Comparison of ENCODE assay signal across 28 cellular contexts in the genomic region with DNA sequence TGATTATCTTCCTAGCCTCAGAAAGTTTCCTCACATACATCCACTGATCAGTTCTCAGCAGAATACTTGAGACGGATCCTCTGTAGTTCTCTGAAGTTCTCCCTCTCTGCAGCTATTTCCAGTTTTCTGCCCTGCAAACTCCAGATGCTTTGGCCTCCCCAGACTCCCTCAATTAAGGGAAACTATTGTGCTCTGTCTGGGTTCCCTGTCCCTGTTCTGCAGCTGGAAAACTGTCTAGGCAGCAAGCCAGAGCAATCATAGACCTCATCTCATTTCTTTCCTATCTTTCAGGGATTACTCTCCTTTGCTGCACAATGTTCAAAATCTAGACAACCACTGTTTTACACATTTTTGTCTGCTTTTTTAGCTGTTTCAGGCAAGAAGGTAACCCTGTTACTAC. TPM values are rescaled to one million over a fixed set of nuclear protein-coding genes. Genes with fewer than 3 reads are reported as not detected.
A peak's percentile ranks its signal among the peaks of the same experiment; 100 is the strongest.
DNase-seq lines count a peak whose midpoint lies in the region; ATAC-seq, FAIRE-seq and TF ChIP-seq lines count a peak whose summit lies in the region.
"Had no signal": no experiment of that assay in that cellular context is flagged by ENCODE, and none has a peak within 500 bp of the region (broad histone marks: within the 10 kb centered on the region; RNA-seq: fewer than 3 reads in every experiment).

No MANE protein-coding gene starts in this region.

- H3K4me1 ChIP-seq in heart right ventricle (peaks cover 0 to 23% (median 10%) of the 10 kb centered on the region in 9 donors), right atrium auricular region (peaks cover 0 to 14% of the 10 kb centered on the region in 2 donors), astrocyte (ENCODE audit: insufficient read depth, low read length) (no peaks in the 10 kb centered on the region), HepG2 (ENCODE audit: insufficient read depth, low read length) (peaks cover 22% of the 10 kb centered on the region)
- H3K4me1 ChIP-seq: neural progenitor cell had no signal

- intact Hi-C loops in heart right ventricle (cut with DNase I) = no loop called here
- intact Hi-C loops in HepG2 (cut with micrococcal nuclease; ENCODE audit: unreplicated experiment) = no loop called here

- no peak overlapping the region for H3K4me3 ChIP-seq in heart right ventricle
- H3K4me3 ChIP-seq in right atrium auricular region = no peak overlapping the region
- no peak overlapping the region for H3K4me3 ChIP-seq in astrocyte (ENCODE audit: insufficient read depth, low read depth, low read length)
- no peak overlapping the region for H3K4me3 ChIP-seq in HepG2 (replicated peaks in 1 of 3; ENCODE audit: insufficient read depth in 1 of 3, low read depth in 2 of 3, low read length in 3 of 3)
- H3K4me3 ChIP-seq: body of pancreas, dorsolateral prefrontal cortex, neural progenitor cell, right lobe of liver, upper lobe of left lung had no signal

- WGBS in heart right ventricle, 2 donors = 42 to 65% methylated on average over 1 of the region's 1 CpG
- 100% methylated on average over 1 of the region's 1 CpG for WGBS in HepG2 (ENCODE audit: low lambda C conversion rate)

- no peak overlapping the region for H3K27ac Mint-ChIP-seq in astrocyte (ENCODE audit: unreplicated experiment)
- H3K27ac Mint-ChIP-seq: CD4-positive, alpha-beta T cell; IgD-negative memory B cell; neural progenitor cell; stimulated activated effector memory CD8-positive, alpha-beta T cell treated with anti-CD3 and anti-CD28 coated beads, Interleukin-12 subunit alpha, Interleukin-12 subunit beta, amount 100 ng/mL, for 72 hours had no signal

- TF ChIP-seq EP300 in HepG2 (IDR thresholded peaks at IDR 0.05; ENCODE audit: low read depth in 2 of 2, low read length in 2 of 2) = no peak
- TF ChIP-seq EP300 in HepG2 (CRISPR knock-in tag; IDR thresholded peaks at IDR 0.05; ENCODE audit: borderline replicate concordance) = no peak

- no peaks in the 10 kb centered on the region for H3K4me1 Mint-ChIP-seq in astrocyte (ENCODE audit: low read depth, unreplicated experiment)

- no peaks in the 10 kb centered on the region for H3K27me3 Mint-ChIP-seq in astrocyte (ENCODE audit: low read depth, unreplicated experiment)
- H3K27me3 Mint-ChIP-seq: activated T-cell treated with anti-CD3 and anti-CD28 coated beads, Interleukin-2, amount 50 U/mL, for 24 hours; CD4-positive, alpha-beta T cell; IgD-negative memory B cell had no signal

- H3K79me2 ChIP-seq in astrocyte (ENCODE audit: insufficient read depth, low read length) (peaks cover 40% of the 10 kb centered on the region), HepG2 (ENCODE audit: insufficient read depth, low read length) (peaks cover 37% of the 10 kb centered on the region)

- H2AFZ ChIP-seq in astrocyte (ENCODE audit: low read depth, low read length) (no peak overlapping the region), HepG2 (ENCODE audit: low read length) (no peak overlapping the region)
- H2AFZ ChIP-seq: neural progenitor cell, parathyroid adenoma had no signal

- H3K4me3 Mint-ChIP-seq in astrocyte (ENCODE audit: unreplicated experiment) = no peak overlapping the region
- H3K4me3 Mint-ChIP-seq: activated T-cell treated with anti-CD3 and anti-CD28 coated beads, Interleukin-2, amount 50 U/mL, for 24 hours; CD4-positive, alpha-beta T cell; IgD-negative memory B cell; neural progenitor cell; stimulated activated effector memory CD8-positive, alpha-beta T cell treated with anti-CD3 and anti-CD28 coated beads, Interleukin-12 subunit alpha, Interleukin-12 subunit beta, amount 100 ng/mL, for 72 hours had no signal

- H3K4me2 ChIP-seq in astrocyte (ENCODE audit: low read length) (no peak overlapping the region), HepG2 (ENCODE audit: low read depth, low read length) (no peak overlapping the region)
- H3K4me2 ChIP-seq: neural progenitor cell had no signal

- no peak for TF ChIP-seq RAD21 in HepG2 (CRISPR knock-in tag; IDR thresholded peaks at IDR 0.05)

- TSS peak; percentile 39 for BruUV-seq in HepG2 (replicated peaks; lab: Mats Ljungman, UMichigan)

- in situ Hi-C loops in HepG2 (cut with HindIII; ENCODE audit: extremely low pct_ligation_motif_present, low pct_unique_long_range_greater_than_20kb) = no loop called here

- peak overlapping the region in 3 of 10 donors; percentile 2 to 58 (median 30) for H3K27ac ChIP-seq in heart right ventricle
- no peak overlapping the region for H3K27ac ChIP-seq in right atrium auricular region
- H3K27ac ChIP-seq in astrocyte (ENCODE audit: low read depth, low read length) = no peak overlapping the region
- no peak overlapping the region for H3K27ac ChIP-seq in HepG2 (ENCODE audit: extremely low read length, insufficient read depth, low read length)
- H3K27ac ChIP-seq: body of pancreas, dorsolateral prefrontal cortex, neural progenitor cell, parathyroid adenoma, right lobe of liver, upper lobe of left lung had no signal

- TF ChIP-seq POLR2A in HepG2 (IDR thresholded peaks at IDR 0.05; ENCODE audit: insufficient read depth in 1 of 2, low read depth in 2 of 2, low read length in 2 of 2) = no peak

- peaks cover 0 to 4% (median 0%) of the 10 kb centered on the region in 9 donors for H3K36me3 ChIP-seq in heart right ventricle
- H3K36me3 ChIP-seq in right atrium auricular region = no peaks in the 10 kb centered on the region
- H3K36me3 ChIP-seq in astrocyte (ENCODE audit: insufficient read depth, low read length) = no peaks in the 10 kb centered on the region
- no peaks in the 10 kb centered on the region for H3K36me3 ChIP-seq in HepG2 (replicated peaks in 1 of 2; ENCODE audit: control insufficient read depth in 1 of 2, insufficient read depth in 2 of 2, low read length in 2 of 2)
- H3K36me3 ChIP-seq: neural progenitor cell, right lobe of liver, upper lobe of left lung had no signal

- H3K27me3 ChIP-seq in heart right ventricle (no peaks in the 10 kb centered on the region), right atrium auricular region (no peaks in the 10 kb centered on the region), astrocyte (ENCODE audit: insufficient read depth, low read length) (no peaks in the 10 kb centered on the region), HepG2 (ENCODE audit: control insufficient read depth in 1 of 2, insufficient read depth in 2 of 2, low read length in 2 of 2) (no peaks in the 10 kb centered on the region)
- H3K27me3 ChIP-seq: body of pancreas, dorsolateral prefrontal cortex, neural progenitor cell, right lobe of liver, upper lobe of left lung had no signal

- H3K9me3 Mint-ChIP-seq in astrocyte (ENCODE audit: unreplicated experiment) = no peaks in the 10 kb centered on the region

- peak in 1 of 2 donors; percentile 51 for DNase-seq in heart right ventricle
- no peak for DNase-seq in right atrium auricular region (ENCODE audit: low spot score)
- DNase-seq in astrocyte (ENCODE audit: low read depth) = peak; percentile 44
- DNase-seq in HepG2 (ENCODE audit: low spot score) = no peak
- no peak for DNase-seq in NCI-H774 (lab: John Stamatoyannopoulos, UW)
- no peak for DNase-seq in NCI-H146 treated with DMSO at 0.1 percent for 48 hours (lab: John Stamatoyannopoulos, UW; ENCODE audit: unreplicated experiment)
- DNase-seq: activated CD4-positive, alpha-beta T cell treated with anti-CD3 and anti-CD28 coated beads for 4 hours; activated gamma-delta T cell; activated T-cell treated with anti-CD3 and anti-CD28 coated beads, Interleukin-2, amount 50 U/mL, for 24 hours; body of pancreas; CD4-positive, alpha-beta T cell; glutamatergic neuron; GOT3; mammary epithelial cell; NCI-H1417; NCI-H345; right lobe of liver; stimulated activated CD4-positive, alpha-beta T cell treated with anti-CD3 and anti-CD28 coated beads, Interleukin-12 subunit alpha, Interleukin-12 subunit beta, amount 100 ng/mL, for 4 hours; stimulated activated CD4-positive, alpha-beta T cell treated with anti-CD3 and anti-CD28 coated beads, Interleukin-4, amount 100 ng/mL, for 1 hour; upper lobe of left lung had no signal

- H4K20me1 ChIP-seq in astrocyte (ENCODE audit: insufficient read depth, low read length) = peaks cover 23% of the 10 kb centered on the region
- no peaks in the 10 kb centered on the region for H4K20me1 ChIP-seq in HepG2 (ENCODE audit: insufficient read depth, low read length)

- no peaks in the 10 kb centered on the region for H3K36me3 Mint-ChIP-seq in astrocyte (ENCODE audit: low read depth, unreplicated experiment)

- H3K9me3 ChIP-seq in heart right ventricle (peaks cover 0 to 10% (median 0%) of the 10 kb centered on the region in 11 donors), right atrium auricular region (no peaks in the 10 kb centered on the region), astrocyte (ENCODE audit: insufficient read depth, low read depth, low read length) (no peaks in the 10 kb centered on the region), HepG2 (ENCODE audit: low read length) (no peaks in the 10 kb centered on the region)
- H3K9me3 ChIP-seq: body of pancreas, right lobe of liver, upper lobe of left lung had no signal

- FAIRE-seq in astrocyte (lab: Jason Lieb, UNC) = no peak
- FAIRE-seq in HepG2 (lab: Jason Lieb, UNC) = no peak
- FAIRE-seq: endothelial cell of umbilical vein, GM12891 had no signal

- CTCF ChIA-PET in HepG2 (lab: Yijun Ruan, JAX; ENCODE audit: low intra/inter-chr PET ratio, low total read pairs) = no interaction called here

- ATAC-seq in heart right ventricle (peak in 6 of 8 donors; percentile 29 to 86 (median 73)), HepG2 (no peak), GM19035 (IDR thresholded peaks at IDR 0.05; ENCODE audit: unreplicated experiment) (no peak)
- ATAC-seq: body of pancreas; stimulated activated effector memory CD8-positive, alpha-beta T cell treated with anti-CD3 and anti-CD28 coated beads, Interleukin-12 subunit alpha, Interleukin-12 subunit beta, amount 100 ng/mL, for 72 hours had no signal

- TF ChIP-seq CTCF in heart right ventricle (IDR thresholded peaks at IDR 0.05) (no peak), right atrium auricular region (IDR thresholded peaks at IDR 0.05) (no peak), astrocyte (IDR thresholded peaks at IDR 0.05; ENCODE audit: insufficient read depth, low read depth, low read length) (no peak), HepG2 (CRISPR knock-in tag; IDR thresholded peaks at IDR 0.05) (no peak)

- H3K9ac ChIP-seq in astrocyte (ENCODE audit: low read length) = no peak overlapping the region
- no peak overlapping the region for H3K9ac ChIP-seq in HepG2 (ENCODE audit: insufficient read depth, low read depth, low read length)
- H3K9ac ChIP-seq: neural progenitor cell, parathyroid adenoma had no signal

- POLR2A ChIA-PET in HepG2 (lab: Yijun Ruan, JAX) = interaction anchor here (0.7 kb wide), 1 partner anchor 9 kb away, joined by 3 read pairs; no protein-coding TSS in a partner anchor

RNA-seq across cellular contexts. Expression of a gene that starts 9.2 kb away (rescaled TPM):
- total RNA-seq in heart right ventricle = 10 to 100 TPM; 41.3 to 54.1 (median 45.9) TPM
- polyA plus RNA-seq in heart right ventricle = 10 to 100 TPM; 34.2 to 39.3 TPM
- total RNA-seq in right atrium auricular region = 10 to 100 TPM; 30.9 to 36.0 TPM
- total RNA-seq in astrocyte = 28.7 and 31.3 TPM in 2 replicates
- total RNA-seq in HepG2 (2016; rRNA removed; fragmentation: Illumina TruSeq; extraction: Trizol) = 56.1 and 70.3 TPM in 2 replicates
- 11.5 and 13.8 TPM in 2 replicates for total RNA-seq in HepG2 (2016; cell fraction: cytosol; rRNA removed; fragmentation: Illumina TruSeq; extraction: Trizol; ENCODE audit: low read depth)
- total RNA-seq in HepG2 (2016; cell fraction: insoluble cytoplasmic fraction; rRNA removed; fragmentation: Illumina TruSeq; extraction: Trizol) = 53.2 and 64.7 TPM in 2 replicates
- 24.0 and 26.1 TPM in 2 replicates for total RNA-seq in HepG2 (2016; cell fraction: membrane; rRNA removed; fragmentation: Illumina TruSeq; extraction: Trizol)
- 34.2 and 41.8 TPM in 2 replicates for total RNA-seq in HepG2 (2016; cell fraction: nucleus; rRNA removed; fragmentation: Illumina TruSeq; extraction: Trizol)
- polyA plus RNA-seq in HepG2 (2011; rRNA removed) = 32.5 and 35.2 TPM in 2 replicates
- polyA plus RNA-seq in HepG2 (2011; cell fraction: cytosol; rRNA removed) = 28.3 and 35.6 TPM in 2 replicates
- polyA plus RNA-seq in HepG2 (2011; cell fraction: nucleus; rRNA removed) = 15.9 and 21.5 TPM in 2 replicates
- 41.4 and 61.9 TPM in 2 replicates for polyA plus RNA-seq in HepG2 (2012)
- polyA plus RNA-seq in HepG2 (2016; cell fraction: cytosol; fragmentation: Illumina TruSeq; extraction: Trizol; ENCODE audit: low read depth) = 9.9 and 13.3 TPM in 2 replicates
- 65.0 and 70.1 TPM in 2 replicates for polyA plus RNA-seq in HepG2 (2016; cell fraction: insoluble cytoplasmic fraction; fragmentation: Illumina TruSeq; extraction: Trizol; ENCODE audit: low read depth)
- 24.5 and 25.1 TPM in 2 replicates for polyA plus RNA-seq in HepG2 (2016; cell fraction: membrane; fragmentation: Illumina TruSeq; extraction: Trizol; ENCODE audit: low read depth)
- polyA plus RNA-seq in HepG2 (2016; cell fraction: nucleus; fragmentation: Illumina TruSeq; extraction: Trizol; ENCODE audit: insufficient read depth, low read depth) = 32.3 and 34.1 TPM in 2 replicates
- 43.1 and 46.3 TPM in 2 replicates for polyA minus RNA-seq in HepG2 (2011; rRNA and poly(A)+ RNA removed; ENCODE audit: low replicate concordance)
- 17.9 and 20.9 TPM in 2 replicates for polyA minus RNA-seq in HepG2 (2011; cell fraction: cytosol; rRNA and poly(A)+ RNA removed)
- 39.0 and 39.1 TPM in 2 replicates for polyA minus RNA-seq in HepG2 (2011; cell fraction: nucleus; rRNA and poly(A)+ RNA removed)

Comparison
In these comparisons a context has a peak if more than half of its experiments do, and no peak if none do; other contexts are left out.
1. ATAC-seq: peak in heart right ventricle (6 of 8); none in HepG2 (single experiment) and GM19035 (single experiment).